ENCODE assay signal across 18 cellular contexts in the genomic region with DNA sequence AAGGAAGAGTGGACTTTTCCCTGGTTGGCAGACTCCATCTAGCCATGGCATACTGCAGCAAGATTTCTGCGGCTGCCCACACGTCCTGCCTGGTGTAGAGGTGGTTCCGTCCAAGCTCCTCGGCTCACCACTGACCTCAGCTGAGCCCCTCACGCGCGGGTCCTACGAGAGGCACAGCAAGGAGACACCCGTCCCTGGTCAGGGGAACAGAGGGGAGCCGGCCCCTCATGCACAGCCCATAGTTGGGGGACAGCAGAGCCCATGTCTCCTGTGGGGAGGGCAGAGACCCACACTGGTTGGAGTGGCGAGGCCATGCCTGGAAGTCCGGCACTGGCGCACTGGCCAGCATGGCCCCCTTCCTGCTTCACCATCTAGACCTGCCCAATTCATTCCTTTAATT.
DNase-seq lines count a peak whose midpoint lies in the region; ATAC-seq and TF ChIP-seq lines count a peak whose summit lies in the region.
"Had no signal": no experiment of that assay in that cellular context is flagged by ENCODE, and none has a peak within 500 bp of the region (broad histone marks: within the 10 kb centered on the region; RNA-seq: fewer than 3 reads in every experiment).

No MANE protein-coding gene starts in this region.

- H3K36me3 ChIP-seq in osteoblast (ENCODE audit: insufficient read depth, low read length) = no peaks in the 10 kb centered on the region
- H3K36me3 ChIP-seq: BLaER1 treated with 17β-estradiol and CSF1 and Interleukin-3, amounts not matched to agents 10 nM and 100 nM had no signal

- H3K79me2 ChIP-seq in osteoblast (ENCODE audit: insufficient read depth, low read length) = no peaks in the 10 kb centered on the region

- peak; percentile 51 for DNase-seq in activated effector memory CD4-positive, alpha-beta T cell treated with anti-CD3 and anti-CD28 coated beads, Interleukin-2, amount 50 U/mL, for 16 hours
- no peak for DNase-seq in activated effector memory CD4-positive, alpha-beta T cell treated with Interleukin-2 at 50 U/mL for 16 hours
- peak; percentile 10 for DNase-seq in glutamatergic neuron
- peak; percentile 15 for DNase-seq in osteoblast (ENCODE audit: insufficient read length, low spot score, missing footprints)
- DNase-seq in DMS53 (lab: John Stamatoyannopoulos, UW) = no peak
- no peak for DNase-seq in iPS-NIHi11 (ENCODE audit: low spot score)
- DNase-seq: GDM1, GM23248, KBM-7, NCI-H1436 treated with DMSO at 0.1 percent for 48 hours, NCI-H2029 treated with DMSO at 0.1 percent for 48 hours, NCI-H2171 treated with DMSO at 0.1 percent for 48 hours, NCI-H774, PC-3 had no signal

- H3K9me3 ChIP-seq in osteoblast (ENCODE audit: low read depth, low read length) = no peaks in the 10 kb centered on the region

- no peak overlapping the region for H3K4me3 ChIP-seq in osteoblast (ENCODE audit: insufficient read depth, low read length)
- H3K4me3 ChIP-seq: BLaER1 treated with 17β-estradiol and CSF1 and Interleukin-3, amounts not matched to agents 10 nM and 100 nM; GM23248 had no signal

- H3K4me3 Mint-ChIP-seq in glutamatergic neuron (ENCODE audit: unreplicated experiment) = no peak overlapping the region

- TF ChIP-seq CTCF in glutamatergic neuron (IDR thresholded peaks at IDR 0.05; ENCODE audit: partially characterized antibody, unreplicated experiment) = no peak
- TF ChIP-seq CTCF in osteoblast (IDR thresholded peaks at IDR 0.05; ENCODE audit: extremely low read depth, low read depth, low read length) = no peak

- H4K20me1 ChIP-seq in osteoblast (ENCODE audit: insufficient read depth, low read length) = no peaks in the 10 kb centered on the region

- H3K4me1 ChIP-seq in osteoblast (ENCODE audit: insufficient read depth, low read length) = peaks cover 3% of the 10 kb centered on the region

- H3K4me2 ChIP-seq in osteoblast (ENCODE audit: insufficient read depth, low read length) = no peak overlapping the region

- no peak overlapping the region for H2AFZ ChIP-seq in osteoblast (ENCODE audit: low read length)
- H2AFZ ChIP-seq: GM23248 had no signal

- H3K27me3 Mint-ChIP-seq in glutamatergic neuron (ENCODE audit: unreplicated experiment) = peaks cover 2% of the 10 kb centered on the region

- no peaks in the 10 kb centered on the region for H3K9me3 Mint-ChIP-seq in glutamatergic neuron (ENCODE audit: unreplicated experiment)

- no peak overlapping the region for H3K27ac Mint-ChIP-seq in glutamatergic neuron (ENCODE audit: unreplicated experiment)

- no peak overlapping the region for H3K27ac ChIP-seq in osteoblast (ENCODE audit: low read depth, low read length)
- H3K27ac ChIP-seq: BLaER1 treated with 17β-estradiol and CSF1 and Interleukin-3, amounts not matched to agents 10 nM and 100 nM; GM23248; RWPE1 had no signal

- ATAC-seq in HG03039 (IDR thresholded peaks at IDR 0.05; ENCODE audit: unreplicated experiment) (no peak), HG03378 (IDR thresholded peaks at IDR 0.05; ENCODE audit: unreplicated experiment) (no peak)
- ATAC-seq: PC-3 had no signal

- peaks cover 12% of the 10 kb centered on the region for H3K27me3 ChIP-seq in osteoblast (ENCODE audit: insufficient read depth, low read length)

- peaks cover 6% of the 10 kb centered on the region for H3K36me3 Mint-ChIP-seq in glutamatergic neuron (ENCODE audit: unreplicated experiment)

- no peaks in the 10 kb centered on the region for H3K4me1 Mint-ChIP-seq in glutamatergic neuron (ENCODE audit: low read depth, unreplicated experiment)

Comparison
In these comparisons a context has a peak if more than half of its experiments do, and no peak if none do; other contexts are left out.
1. DNase-seq: peak in activated effector memory CD4-positive, alpha-beta T cell treated with anti-CD3 and anti-CD28 coated beads, Interleukin-2, amount 50 U/mL, for 16 hours (single experiment), glutamatergic neuron (single experiment) and osteoblast (single experiment); none in activated effector memory CD4-positive, alpha-beta T cell treated with Interleukin-2 at 50 U/mL for 16 hours (single experiment), DMS53 (single experiment) and iPS-NIHi11 (single experiment).